2 cellular contexts compared by ENCODE assay signal in the genomic region with DNA sequence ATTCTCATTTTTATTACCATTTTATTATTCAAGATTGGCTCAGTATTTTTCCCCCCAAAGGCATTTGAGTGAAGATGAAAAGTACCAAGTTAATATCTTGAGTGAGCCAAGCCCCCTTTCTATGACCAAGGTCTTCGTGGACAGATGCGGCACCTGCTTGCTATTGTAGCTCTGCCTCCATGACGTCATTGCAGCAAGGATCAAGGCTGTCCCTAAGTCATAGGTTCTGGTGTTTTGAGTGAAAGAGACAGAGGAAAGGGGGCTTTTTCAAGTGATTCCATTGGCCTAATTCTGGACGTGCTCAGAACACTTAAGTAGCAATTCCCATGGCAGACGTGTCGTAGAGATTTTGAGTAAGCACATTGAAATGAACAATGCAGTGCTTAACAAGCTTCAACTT.
TF ChIP-seq lines count a peak whose summit lies in the region.

No MANE protein-coding gene starts in this region.

TF ChIP-seq in GM23338, 12 proteins besides CTCF, POLR2A, EP300 and RAD21:
- TF ChIP-seq REST (IDR thresholded peaks at IDR 0.05; ENCODE audit: unreplicated experiment), result no peak
- TF ChIP-seq EZH2phosphoT487 (IDR thresholded peaks at IDR 0.05; ENCODE audit: unreplicated experiment), result no peak
- TF ChIP-seq CREB1 (CRISPR knock-in tag; IDR thresholded peaks at IDR 0.05; ENCODE audit: low read depth), result no peak
- TF ChIP-seq ZNF462 (CRISPR knock-in tag; IDR thresholded peaks at IDR 0.05), result no peak
- no peak for TF ChIP-seq ZNF114 (CRISPR knock-in tag; IDR thresholded peaks at IDR 0.05)
- TF ChIP-seq, protein P1, sequence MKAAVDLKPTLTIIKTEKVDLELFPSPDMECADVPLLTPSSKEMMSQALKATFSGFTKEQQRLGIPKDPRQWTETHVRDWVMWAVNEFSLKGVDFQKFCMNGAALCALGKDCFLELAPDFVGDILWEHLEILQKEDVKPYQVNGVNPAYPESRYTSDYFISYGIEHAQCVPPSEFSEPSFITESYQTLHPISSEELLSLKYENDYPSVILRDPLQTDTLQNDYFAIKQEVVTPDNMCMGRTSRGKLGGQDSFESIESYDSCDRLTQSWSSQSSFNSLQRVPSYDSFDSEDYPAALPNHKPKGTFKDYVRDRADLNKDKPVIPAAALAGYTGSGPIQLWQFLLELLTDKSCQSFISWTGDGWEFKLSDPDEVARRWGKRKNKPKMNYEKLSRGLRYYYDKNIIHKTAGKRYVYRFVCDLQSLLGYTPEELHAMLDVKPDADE (IDR thresholded peaks at IDR 0.05), result no peak
- TF ChIP-seq NANOG (IDR thresholded peaks at IDR 0.05; ENCODE audit: borderline replicate concordance), result no peak

TF ChIP-seq in K562, 482 proteins besides CTCF, POLR2A, EP300 and RAD21 (continued from another document):
- TF ChIP-seq ATF3 (IDR thresholded peaks at IDR 0.05) (peak; percentile 35; the same call in 1 of the 2 replicates), ATF3 (CRISPR knock-in tag; conservative IDR thresholded peaks at IDR 0.05) (no peak), ATF1 (CRISPR knock-in tag; IDR thresholded peaks at IDR 0.05) (no peak), ATF1 (tag; IDR thresholded peaks at IDR 0.05) (peak; percentile 30; the same call in 1 of the 2 replicates), ZNF324 (CRISPR knock-in tag; IDR thresholded peaks at IDR 0.05) (no peak), ATF7 (IDR thresholded peaks at IDR 0.05) (peak; percentile 47; the same call in 1 of the 2 replicates), BRCA1 (IDR thresholded peaks at IDR 0.05) (no peak), BRCA1 (CRISPR knock-in tag; IDR thresholded peaks at IDR 0.05) (no peak)
